1 cellular context compared by ENCODE assay signal in genomic region chr7:99392659-99393362, GRCh38.
A peak's percentile ranks its signal among the peaks of the same experiment; 100 is the strongest.
TF ChIP-seq lines count a peak whose summit lies in the region.

No MANE protein-coding gene starts in this region.

TF ChIP-seq in H1, 55 proteins besides CTCF, POLR2A, EP300 and RAD21:
- TF ChIP-seq MAX (IDR thresholded peaks at IDR 0.05) (0 out of 2 replicates have a peak, but pooled peaks have one; percentile 42), TAF1 (IDR thresholded peaks at IDR 0.05; ENCODE audit: low read depth, low read length) (peak; percentile 40), POLR2AphosphoS5 (IDR thresholded peaks at IDR 0.05; ENCODE audit: low read depth, low read length) (peak; percentile 72), TEAD4 (IDR thresholded peaks at IDR 0.05; ENCODE audit: low read depth, low read length) (no peak), BACH1 (IDR thresholded peaks at IDR 0.05; ENCODE audit: low read length) (peak; percentile 28; the same call in 1 of the 2 replicates), SIN3A (conservative IDR thresholded peaks at IDR 0.05 in 1 of 2, IDR thresholded peaks at IDR 0.05 in 1 of 2; ENCODE audit: low read depth in 1 of 2, low read length in 2 of 2) (peak in 1 of 2 experiments; percentile 61; a peak in 2 of 4 replicates), RBBP5 (IDR thresholded peaks at IDR 0.05; ENCODE audit: borderline replicate concordance, low read depth, low read length) (0 out of 2 replicates have a peak, but pooled peaks have one; percentile 70), SIX5 (IDR thresholded peaks at IDR 0.05; ENCODE audit: low read depth, low read length) (no peak), ASH2L (IDR thresholded peaks at IDR 0.05; ENCODE audit: low read length) (peak; percentile 87), PHF8 (conservative IDR thresholded peaks at IDR 0.05; ENCODE audit: low read depth, low read length) (0 out of 2 replicates have a peak, but pooled peaks have one; percentile 21), TAF7 (optimal IDR thresholded peaks at IDR 0.05; ENCODE audit: borderline replicate concordance, low read depth, low read length) (peak; percentile 14), KDM4A (IDR thresholded peaks at IDR 0.05; ENCODE audit: low read depth, low read length, severe bottlenecking) (peak; percentile 72)
- TF ChIP-seq, protein P1, sequence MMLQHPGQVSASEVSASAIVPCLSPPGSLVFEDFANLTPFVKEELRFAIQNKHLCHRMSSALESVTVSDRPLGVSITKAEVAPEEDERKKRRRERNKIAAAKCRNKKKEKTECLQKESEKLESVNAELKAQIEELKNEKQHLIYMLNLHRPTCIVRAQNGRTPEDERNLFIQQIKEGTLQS (IDR thresholded peaks at IDR 0.05; ENCODE audit: insufficient read depth, low read depth, low read length) = no peak
- TF ChIP-seq, protein P2, sequence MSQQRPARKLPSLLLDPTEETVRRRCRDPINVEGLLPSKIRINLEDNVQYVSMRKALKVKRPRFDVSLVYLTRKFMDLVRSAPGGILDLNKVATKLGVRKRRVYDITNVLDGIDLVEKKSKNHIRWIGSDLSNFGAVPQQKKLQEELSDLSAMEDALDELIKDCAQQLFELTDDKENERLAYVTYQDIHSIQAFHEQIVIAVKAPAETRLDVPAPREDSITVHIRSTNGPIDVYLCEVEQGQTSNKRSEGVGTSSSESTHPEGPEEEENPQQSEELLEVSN (IDR thresholded peaks at IDR 0.05) = peak; percentile 22; the same call in 1 of the 2 replicates
